8 cellular contexts compared by ENCODE assay signal in genomic region chr13:94972262-94972661, GRCh38.
"Had no signal": no experiment of that assay in that cellular context is flagged by ENCODE, and none has a peak within 500 bp of the region (broad histone marks: within the 10 kb centered on the region; RNA-seq: fewer than 3 reads in every experiment).

No MANE protein-coding gene starts in this region.

- H3K9me3 ChIP-seq: HAP-1 had no signal

- DNase-seq: GOT3, H7, HFFc6, KG1 had no signal

- H3K4me3 Mint-ChIP-seq: HFFc6, IgD-negative memory B cell had no signal

- H3K4me3 ChIP-seq: HAP-1 had no signal

- ATAC-seq: HCT116 had no signal

- H3K36me3 Mint-ChIP-seq: IgD-negative memory B cell had no signal

- H3K9me3 Mint-ChIP-seq: HFFc6 had no signal

- H3K27ac Mint-ChIP-seq: HFFc6, IgD-negative memory B cell had no signal

- FAIRE-seq: HTR-8/SVneo had no signal

- H3K36me3 ChIP-seq: HAP-1 had no signal
